Comparison of ENCODE assay signal across 8 cellular contexts in the genomic region with DNA sequence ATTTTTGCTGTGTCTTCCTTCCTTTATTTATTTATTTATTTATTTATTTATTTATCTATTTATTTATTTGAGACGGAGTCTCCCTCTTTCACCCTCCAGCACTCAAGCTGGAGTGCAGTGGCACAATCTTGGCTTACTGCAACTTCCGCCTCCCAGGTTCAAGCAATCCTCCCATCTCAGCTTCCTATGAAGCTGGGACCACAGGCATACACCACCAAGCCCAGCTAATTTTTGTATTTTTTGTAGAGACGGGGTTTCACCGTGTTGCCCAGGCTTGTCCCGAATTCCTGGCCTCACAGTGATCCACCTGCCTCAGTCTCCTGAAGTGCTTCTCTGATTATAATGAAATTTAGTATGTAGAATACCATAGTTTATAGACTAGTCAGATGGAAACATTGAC. TPM values are rescaled to one million over a fixed set of nuclear protein-coding genes. Genes with fewer than 3 reads are reported as not detected.
DNase-seq lines count a peak whose midpoint lies in the region; ATAC-seq and TF ChIP-seq lines count a peak whose summit lies in the region.
"Not testable (repeated sequence)": the region's sequence is repeated elsewhere in the genome, so short reads cannot be mapped to it uniquely, and the experiment has no call there.

No MANE protein-coding gene starts in this region.

- H3K27me3 Mint-ChIP-seq in activated T-cell treated with anti-CD3 and anti-CD28 coated beads, Interleukin-2, amount 50 U/mL, for 24 hours: not testable (repeated sequence)

- not testable (repeated sequence) for H3K36me3 ChIP-seq in HUES48 (ENCODE audit: control insufficient read depth, insufficient read depth, low read length)

- not testable (repeated sequence) for ATAC-seq in foreskin keratinocyte

- H3K4me1 Mint-ChIP-seq in activated T-cell treated with anti-CD3 and anti-CD28 coated beads, Interleukin-2, amount 50 U/mL, for 24 hours (ENCODE audit: low read depth): peaks cover 71% of the 10 kb centered on the region

- H3K4me3 ChIP-seq in HUES48 (ENCODE audit: low read depth, low read length) (peak overlapping the region; percentile 54), choroid plexus epithelial cell (ENCODE audit: low read depth, low read length) (peak overlapping the region; percentile 61), mononuclear cell (ENCODE audit: low read length) (peak overlapping the region; percentile 56)

- not testable (repeated sequence) for H3K27ac ChIP-seq in HUES48 (ENCODE audit: low read depth, low read length)
- H3K27ac ChIP-seq in foreskin keratinocyte: peak overlapping the region; percentile 75

- TF ChIP-seq CTCF in choroid plexus epithelial cell (conservative IDR thresholded peaks at IDR 0.05; ENCODE audit: low read depth, low read length); foreskin keratinocyte (conservative IDR thresholded peaks at IDR 0.05): not testable (repeated sequence)

- not testable (repeated sequence) for H3K9ac ChIP-seq in HUES48 (ENCODE audit: low read depth, low read length)

- H3K4me3 Mint-ChIP-seq in activated T-cell treated with anti-CD3 and anti-CD28 coated beads, Interleukin-2, amount 50 U/mL, for 24 hours: peak overlapping the region; percentile 85

- peaks cover 34% of the 10 kb centered on the region for H3K36me3 Mint-ChIP-seq in activated T-cell treated with anti-CD3 and anti-CD28 coated beads, Interleukin-2, amount 50 U/mL, for 24 hours (ENCODE audit: low read depth)

- H3K9me3 ChIP-seq in HUES48 (ENCODE audit: control insufficient read depth, insufficient read depth, low read length); mononuclear cell (ENCODE audit: low read depth, low read length): not testable (repeated sequence)

- H3K4me1 ChIP-seq in HUES48 (ENCODE audit: control insufficient read depth, insufficient read depth, low read length); foreskin keratinocyte: not testable (repeated sequence)
- H3K4me1 ChIP-seq in mononuclear cell (ENCODE audit: insufficient read depth, low read length): peaks cover 52% of the 10 kb centered on the region

- not testable (repeated sequence) for H3K27me3 ChIP-seq in HUES48 (ENCODE audit: control insufficient read depth, insufficient read depth, low read length); foreskin keratinocyte; mononuclear cell (ENCODE audit: insufficient read depth, low read length)

- peak overlapping the region; percentile 94 for H3K27ac Mint-ChIP-seq in activated T-cell treated with anti-CD3 and anti-CD28 coated beads, Interleukin-2, amount 50 U/mL, for 24 hours

- DNase-seq in AML-193 (lab: John Stamatoyannopoulos, UW): peak; percentile 22 to 25
- DNase-seq in RKO (ENCODE audit: low spot score): peak; percentile 26
- DNase-seq in activated T-cell treated with anti-CD3 and anti-CD28 coated beads, Interleukin-2, amount 50 U/mL, for 24 hours; choroid plexus epithelial cell (ENCODE audit: low read depth): not testable (repeated sequence)
- DNase-seq in foreskin keratinocyte: peak in 1 of 2 donors; percentile 26
- DNase-seq in stimulated activated CD4-positive, alpha-beta T cell treated with anti-CD3 and anti-CD28 coated beads, Interleukin-15, amount 100 ng/mL, for 24 hours: peak; percentile 37

- H3K9me3 Mint-ChIP-seq in activated T-cell treated with anti-CD3 and anti-CD28 coated beads, Interleukin-2, amount 50 U/mL, for 24 hours: not testable (repeated sequence)

RNA-seq across cellular contexts. Expression of a gene that starts 0.9 kb away (rescaled TPM):
- total RNA-seq in foreskin keratinocyte (6.1 and 6.5 TPM in 2 replicates), mononuclear cell (29.7 TPM)
- 2.4 and 2.7 TPM in 2 replicates for polyA plus RNA-seq in foreskin keratinocyte
